In genomic region chr15:69892351-69892750, GRCh38 we compare ENCODE assay signal across 29 cellular contexts.
"Had no signal": no experiment of that assay in that cellular context is flagged by ENCODE, and none has a peak within 500 bp of the region (broad histone marks: within the 10 kb centered on the region; RNA-seq: fewer than 3 reads in every experiment).

No MANE protein-coding gene starts in this region.

- H3K4me3 ChIP-seq: stomach, suprapubic skin, testis, thoracic aorta, thyroid gland, tibial artery, tibial nerve, transverse colon, upper lobe of left lung, upper lobe of right lung, uterus, vagina had no signal

- H3K36me3 Mint-ChIP-seq: stimulated activated effector memory CD8-positive, alpha-beta T cell treated with anti-CD3 and anti-CD28 coated beads, Interleukin-12 subunit alpha, Interleukin-12 subunit beta, amount 100 ng/mL, for 72 hours; stimulated activated memory B cell treated with anti-CD40 and anti-IgM and Interleukin-4, amounts not matched to agents 10 μg/mL and 1 μg/mL and 100 μg/mL, for 72 hours; stimulated activated naive B cell treated with anti-CD40 and anti-IgM and Interleukin-4, amounts not matched to agents 10 μg/mL and 1 μg/mL and 100 μg/mL, for 72 hours; type B pancreatic cell had no signal

- H3K36me3 ChIP-seq: stomach, suprapubic skin, thoracic aorta, thyroid gland, tibial artery, tibial nerve, transverse colon, upper lobe of left lung, upper lobe of right lung, uterus, vagina had no signal

- H3K27ac ChIP-seq: stomach, suprapubic skin, testis, thoracic aorta, thyroid gland, tibial artery, tibial nerve, transverse colon, upper lobe of left lung, upper lobe of right lung, uterus, vagina had no signal

- ATAC-seq: stimulated activated effector memory CD8-positive, alpha-beta T cell treated with anti-CD3 and anti-CD28 coated beads, Interleukin-12 subunit alpha, Interleukin-12 subunit beta, amount 100 ng/mL, for 72 hours; stimulated activated memory B cell treated with anti-CD40 and anti-IgM and Interleukin-4, amounts not matched to agents 10 μg/mL and 1 μg/mL and 100 μg/mL, for 72 hours; stimulated activated naive B cell treated with anti-CD40 and anti-IgM and Interleukin-4, amounts not matched to agents 10 μg/mL and 1 μg/mL and 100 μg/mL, for 72 hours; stimulated activated naive CD8-positive, alpha-beta T cell treated with anti-CD3 and anti-CD28 coated beads, Interleukin-15, amount 100 ng/mL, for 72 hours; stimulated activated naive CD8-positive, alpha-beta T cell treated with anti-CD3 and anti-CD28 coated beads, Interleukin-15, Interleukin-2, amounts not matched to agents 100 U/mL and 50 U/mL, for 24 hours; upper lobe of right lung had no signal

- H3K27me3 ChIP-seq: stomach, testis, thyroid gland, tibial artery, tibial nerve, upper lobe of left lung, uterus, vagina had no signal

- H3K4me1 Mint-ChIP-seq: stimulated activated effector memory CD8-positive, alpha-beta T cell treated with anti-CD3 and anti-CD28 coated beads, Interleukin-12 subunit alpha, Interleukin-12 subunit beta, amount 100 ng/mL, for 72 hours; stimulated activated naive CD8-positive, alpha-beta T cell treated with anti-CD3 and anti-CD28 coated beads, Interleukin-15, amount 100 ng/mL, for 72 hours had no signal

- H3K27ac Mint-ChIP-seq: stimulated activated effector memory CD8-positive, alpha-beta T cell treated with anti-CD3 and anti-CD28 coated beads, Interleukin-12 subunit alpha, Interleukin-12 subunit beta, amount 100 ng/mL, for 72 hours; stimulated activated memory B cell treated with anti-CD40 and anti-IgM and Interleukin-4, amounts not matched to agents 10 μg/mL and 1 μg/mL and 100 μg/mL, for 72 hours; stimulated activated naive B cell treated with anti-CD40 and anti-IgM and Interleukin-4, amounts not matched to agents 10 μg/mL and 1 μg/mL and 100 μg/mL, for 72 hours; stimulated activated naive CD8-positive, alpha-beta T cell treated with anti-CD3 and anti-CD28 coated beads, Interleukin-15, amount 100 ng/mL, for 72 hours; stimulated activated naive CD8-positive, alpha-beta T cell treated with anti-CD3 and anti-CD28 coated beads, Interleukin-15, Interleukin-2, amounts not matched to agents 100 ng/mL and 50 ng/mL, for 24 hours; type B pancreatic cell had no signal

- H3K9me3 ChIP-seq: stomach, suprapubic skin, testis, thoracic aorta, thyroid gland, tibial artery, tibial nerve, transverse colon, upper lobe of left lung, upper lobe of right lung, uterus, vagina had no signal

- H3K4me1 ChIP-seq: stomach, suprapubic skin, testis, thyroid gland, transverse colon, vagina had no signal

- H3K4me3 Mint-ChIP-seq: stimulated activated effector memory CD8-positive, alpha-beta T cell treated with anti-CD3 and anti-CD28 coated beads, Interleukin-12 subunit alpha, Interleukin-12 subunit beta, amount 100 ng/mL, for 72 hours; stimulated activated memory B cell treated with anti-CD40 and anti-IgM and Interleukin-4, amounts not matched to agents 10 μg/mL and 1 μg/mL and 100 μg/mL, for 72 hours; stimulated activated naive B cell treated with anti-CD40 and anti-IgM and Interleukin-4, amounts not matched to agents 10 μg/mL and 1 μg/mL and 100 μg/mL, for 72 hours; stimulated activated naive CD8-positive, alpha-beta T cell treated with anti-CD3 and anti-CD28 coated beads, Interleukin-15, amount 100 ng/mL, for 72 hours; stimulated activated naive CD8-positive, alpha-beta T cell treated with anti-CD3 and anti-CD28 coated beads, Interleukin-15, Interleukin-2, amounts not matched to agents 100 ng/mL and 50 ng/mL, for 24 hours; type B pancreatic cell had no signal

- H3K9me3 Mint-ChIP-seq: stimulated activated effector memory CD8-positive, alpha-beta T cell treated with anti-CD3 and anti-CD28 coated beads, Interleukin-12 subunit alpha, Interleukin-12 subunit beta, amount 100 ng/mL, for 72 hours had no signal

- DNase-seq: stimulated activated CD4-positive, alpha-beta T cell treated with anti-CD3 and anti-CD28 coated beads, Interleukin-2, amount 100 ng/mL, for 48 hours; stimulated activated CD4-positive, alpha-beta T cell treated with anti-CD3 and anti-CD28 coated beads, Interleukin-4, amount 100 ng/mL, for 1 hour; stimulated activated CD4-positive, alpha-beta T cell treated with anti-CD3 and anti-CD28 coated beads, Interleukin-4, amount 100 ng/mL, for 24 hours; stimulated activated CD4-positive, alpha-beta T cell treated with anti-CD3 and anti-CD28 coated beads, Interleukin-4, amount 100 ng/mL, for 4 hours; stimulated activated CD8-positive, alpha-beta memory T cell treated with anti-CD3 and anti-CD28 coated beads, Interleukin-4, amount 100 ng/mL, for 48 hours; stimulated activated naive B cell treated with anti-CD40 and anti-IgM and Interleukin-4, amounts not matched to agents 10 μg/mL and 1 μg/mL and 100 μg/mL, for 72 hours; stimulated activated naive CD4-positive, alpha-beta T cell; stimulated activated naive CD4-positive, alpha-beta T cell treated with Interleukin-2 at 50 U/mL for 16 hours; stimulated activated naive CD8-positive, alpha-beta T cell treated with anti-CD3 and anti-CD28 coated beads, Interleukin-15, amount 100 ng/mL, for 72 hours; stimulated activated naive CD8-positive, alpha-beta T cell treated with anti-CD3 and anti-CD28 coated beads, Interleukin-15, Interleukin-2, amounts not matched to agents 100 U/mL and 50 U/mL, for 24 hours; stomach; substantia nigra; testis; thyroid gland; tibial artery; transverse colon; trophoblast cell; upper lobe of left lung; upper lobe of right lung; uterus had no signal

- FAIRE-seq: urothelium cell line had no signal
